ENCODE assay signal across 24 cellular contexts in the genomic region with DNA sequence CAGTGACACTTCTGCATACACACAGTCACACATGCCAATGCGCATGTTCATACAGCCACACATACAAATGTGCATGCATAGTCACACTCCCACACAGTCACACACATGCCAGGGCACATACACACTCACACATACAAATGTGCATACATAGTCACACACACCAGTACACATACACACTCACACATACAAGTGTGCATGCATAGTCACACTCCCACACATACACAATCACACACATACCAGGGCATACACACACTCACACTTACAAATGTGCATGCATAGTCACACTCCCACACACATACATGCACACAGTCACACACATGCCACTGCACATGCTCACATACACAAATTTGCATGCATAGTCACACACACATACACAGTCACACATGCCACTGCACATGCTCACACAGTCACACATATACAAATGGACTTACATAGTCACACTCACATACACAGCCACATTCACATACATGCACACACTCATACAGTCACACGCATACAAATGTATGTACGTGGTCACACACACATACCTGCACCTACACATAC.
A peak's percentile ranks its signal among the peaks of the same experiment; 100 is the strongest.
DNase-seq lines count a peak whose midpoint lies in the region; ATAC-seq and TF ChIP-seq lines count a peak whose summit lies in the region.
"Had no signal": no experiment of that assay in that cellular context is flagged by ENCODE, and none has a peak within 500 bp of the region (broad histone marks: within the 10 kb centered on the region; RNA-seq: fewer than 3 reads in every experiment).

No MANE protein-coding gene starts in this region.

- peaks cover 45% of the 10 kb centered on the region for H3K36me3 Mint-ChIP-seq in activated CD4-positive, alpha-beta T cell treated with anti-CD3 and anti-CD28 coated beads, Interleukin-2, amount 10 ng/mL, durations not matched to agents 24 days and 14 days (ENCODE audit: low read depth)
- peaks cover 31% of the 10 kb centered on the region for H3K36me3 Mint-ChIP-seq in activated CD4-positive, alpha-beta T cell treated with anti-CD3 and anti-CD28 coated beads for 36 hours (ENCODE audit: low read depth)
- peaks cover 46% of the 10 kb centered on the region for H3K36me3 Mint-ChIP-seq in activated T-helper 2 cell treated with anti-CD3 and anti-CD28 coated beads, Interferon-gamma antibody, Interleukin-2, Interleukin-4, amounts not matched to agents 10 μg/mL and 5 μg/mL and 100 μg/mL, durations not matched to agents 14 hours and 24 hours and 36 hours (ENCODE audit: low read depth)

- H3K36me3 ChIP-seq in HEK293 (ENCODE audit: control insufficient read depth in 2 of 2, insufficient read depth in 1 of 2, low read length in 2 of 2) (peaks cover 0 to 17% of the 10 kb centered on the region in 2 experiments; a peak in 1 of 3 replicates), osteoblast (ENCODE audit: insufficient read depth, low read length) (peaks cover 4% of the 10 kb centered on the region)

- H3K4me3 Mint-ChIP-seq in activated CD4-positive, alpha-beta T cell treated with anti-CD3 and anti-CD28 coated beads, Interleukin-2, amount 10 ng/mL, durations not matched to agents 24 days and 14 days = no peak overlapping the region
- H3K4me3 Mint-ChIP-seq in activated CD4-positive, alpha-beta T cell treated with anti-CD3 and anti-CD28 coated beads for 36 hours = no peak overlapping the region
- H3K4me3 Mint-ChIP-seq in activated T-helper 2 cell treated with anti-CD3 and anti-CD28 coated beads, Interferon-gamma antibody, Interleukin-2, Interleukin-4, amounts not matched to agents 10 μg/mL and 5 μg/mL and 100 μg/mL, durations not matched to agents 14 hours and 24 hours and 36 hours (ENCODE audit: low read depth) = no peak overlapping the region
- H3K4me3 Mint-ChIP-seq: GM23338 had no signal

- TF ChIP-seq CTCF in HEK293 (tag by site-specific recombination; IDR thresholded peaks at IDR 0.05) (no peak), osteoblast (IDR thresholded peaks at IDR 0.05; ENCODE audit: extremely low read depth, low read depth, low read length) (no peak)

- H3K9me3 Mint-ChIP-seq in activated CD4-positive, alpha-beta T cell treated with anti-CD3 and anti-CD28 coated beads, Interleukin-2, amount 10 ng/mL, durations not matched to agents 24 days and 14 days = no peaks in the 10 kb centered on the region
- H3K9me3 Mint-ChIP-seq in activated CD4-positive, alpha-beta T cell treated with anti-CD3 and anti-CD28 coated beads for 36 hours (ENCODE audit: low read depth) = no peaks in the 10 kb centered on the region
- no peaks in the 10 kb centered on the region for H3K9me3 Mint-ChIP-seq in activated T-helper 2 cell treated with anti-CD3 and anti-CD28 coated beads, Interferon-gamma antibody, Interleukin-2, Interleukin-4, amounts not matched to agents 10 μg/mL and 5 μg/mL and 100 μg/mL, durations not matched to agents 14 hours and 24 hours and 36 hours
- H3K9me3 Mint-ChIP-seq: GM23338 had no signal

- H3K27me3 Mint-ChIP-seq in activated CD4-positive, alpha-beta T cell treated with anti-CD3 and anti-CD28 coated beads, Interleukin-2, amount 10 ng/mL, durations not matched to agents 24 days and 14 days = no peaks in the 10 kb centered on the region
- H3K27me3 Mint-ChIP-seq in activated CD4-positive, alpha-beta T cell treated with anti-CD3 and anti-CD28 coated beads for 36 hours = no peaks in the 10 kb centered on the region
- H3K27me3 Mint-ChIP-seq in activated T-helper 2 cell treated with anti-CD3 and anti-CD28 coated beads, Interferon-gamma antibody, Interleukin-2, Interleukin-4, amounts not matched to agents 10 μg/mL and 5 μg/mL and 100 μg/mL, durations not matched to agents 14 hours and 24 hours and 36 hours (ENCODE audit: low read depth) = no peaks in the 10 kb centered on the region

- no peak for ATAC-seq in activated CD4-positive, alpha-beta T cell treated with anti-CD3 and anti-CD28 coated beads for 36 hours
- no peak for ATAC-seq in HG03469 (IDR thresholded peaks at IDR 0.05; ENCODE audit: unreplicated experiment)
- ATAC-seq: GM23338, psoas muscle had no signal

- peak overlapping the region; percentile 15 for H3K27ac Mint-ChIP-seq in activated CD4-positive, alpha-beta T cell treated with anti-CD3 and anti-CD28 coated beads, Interleukin-2, amount 10 ng/mL, durations not matched to agents 24 days and 14 days
- no peak overlapping the region for H3K27ac Mint-ChIP-seq in activated CD4-positive, alpha-beta T cell treated with anti-CD3 and anti-CD28 coated beads for 36 hours
- peak overlapping the region; percentile 24 for H3K27ac Mint-ChIP-seq in activated T-helper 2 cell treated with anti-CD3 and anti-CD28 coated beads, Interferon-gamma antibody, Interleukin-2, Interleukin-4, amounts not matched to agents 10 μg/mL and 5 μg/mL and 100 μg/mL, durations not matched to agents 14 hours and 24 hours and 36 hours
- H3K27ac Mint-ChIP-seq: GM23338 had no signal

- CTCF ChIA-PET in activated CD4-positive, alpha-beta T cell treated with anti-CD3 and anti-CD28 coated beads for 36 hours (lab: Charles Lee) = no interaction called here
- CTCF ChIA-PET in HEK293 (lab: Yijun Ruan, JAX) = no interaction called here

- no peak for DNase-seq in activated CD4-positive, alpha-beta T cell treated with anti-CD3 and anti-CD28 coated beads, Interleukin-2, amount 10 ng/mL, durations not matched to agents 24 days and 14 days
- no peak for DNase-seq in activated CD4-positive, alpha-beta T cell treated with anti-CD3 and anti-CD28 coated beads for 36 hours
- DNase-seq in activated T-helper 2 cell treated with anti-CD3 and anti-CD28 coated beads, Interferon-gamma antibody, Interleukin-2, Interleukin-4, amounts not matched to agents 10 μg/mL and 5 μg/mL and 100 μg/mL, durations not matched to agents 14 hours and 24 hours and 36 hours (ENCODE audit: low spot score) = no peak
- DNase-seq in osteoblast (ENCODE audit: insufficient read length, low spot score, missing footprints) (peak; percentile 51), UCSD-AML1 (lab: John Stamatoyannopoulos, UW; ENCODE audit: unreplicated experiment) (no peak), HPDE6-E6E7 (ENCODE audit: extremely low spot score) (no peak)
- DNase-seq: activated gamma-delta T cell; amniotic stem cell; brain microvascular endothelial cell; effector CD4-positive, alpha-beta T cell; islet precursor cell; left ventricle myocardium inferior; NCI-H1417 treated with DMSO at 0.1 percent for 48 hours; NCI-H748 treated with DMSO at 0.1 percent for 48 hours; psoas muscle; SIG-M5; upper lobe of left lung had no signal

- H3K27ac ChIP-seq in HEK293 (ENCODE audit: extremely low read depth, low read depth, low read length) = no peak overlapping the region
- no peak overlapping the region for H3K27ac ChIP-seq in osteoblast (ENCODE audit: low read depth, low read length)
- H3K27ac ChIP-seq: 22Rv1, brain microvascular endothelial cell, epithelial cell of prostate, KMS-11, left ventricle myocardium inferior, neutrophil, psoas muscle, upper lobe of left lung had no signal

- no peak overlapping the region for H3K4me2 ChIP-seq in osteoblast (ENCODE audit: insufficient read depth, low read length)
- H3K4me2 ChIP-seq: GM23338, KMS-11 had no signal

- H3K4me3 ChIP-seq in HEK293 (ENCODE audit: low read depth, low read length) (no peak overlapping the region), osteoblast (ENCODE audit: insufficient read depth, low read length) (no peak overlapping the region)
- H3K4me3 ChIP-seq: GM23338, left ventricle myocardium inferior, psoas muscle, upper lobe of left lung had no signal

- H2AFZ ChIP-seq in osteoblast (ENCODE audit: low read length) = no peak overlapping the region
- H2AFZ ChIP-seq: GM23338 had no signal

- no peaks in the 10 kb centered on the region for H3K79me2 ChIP-seq in osteoblast (ENCODE audit: insufficient read depth, low read length)

- H3K27me3 ChIP-seq in osteoblast (ENCODE audit: insufficient read depth, low read length) = no peaks in the 10 kb centered on the region
- H3K27me3 ChIP-seq: brain microvascular endothelial cell, neutrophil, upper lobe of left lung had no signal

- peaks cover 38% of the 10 kb centered on the region for H3K4me1 Mint-ChIP-seq in activated CD4-positive, alpha-beta T cell treated with anti-CD3 and anti-CD28 coated beads, Interleukin-2, amount 10 ng/mL, durations not matched to agents 24 days and 14 days
- H3K4me1 Mint-ChIP-seq in activated CD4-positive, alpha-beta T cell treated with anti-CD3 and anti-CD28 coated beads for 36 hours = peaks cover 26% of the 10 kb centered on the region
- H3K4me1 Mint-ChIP-seq in activated T-helper 2 cell treated with anti-CD3 and anti-CD28 coated beads, Interferon-gamma antibody, Interleukin-2, Interleukin-4, amounts not matched to agents 10 μg/mL and 5 μg/mL and 100 μg/mL, durations not matched to agents 14 hours and 24 hours and 36 hours (ENCODE audit: low read depth) = peaks cover 58% of the 10 kb centered on the region
- H3K4me1 Mint-ChIP-seq: GM23338 had no signal

- no peaks in the 10 kb centered on the region for H3K9me3 ChIP-seq in HEK293 (ENCODE audit: control insufficient read depth, insufficient read depth, low read depth, low read length)
- no peaks in the 10 kb centered on the region for H3K9me3 ChIP-seq in osteoblast (ENCODE audit: low read depth, low read length)
- H3K9me3 ChIP-seq: left ventricle myocardium inferior, neutrophil, psoas muscle, upper lobe of left lung had no signal

- H3K4me1 ChIP-seq in HEK293 (ENCODE audit: control insufficient read depth, insufficient read depth, low read length) (no peaks in the 10 kb centered on the region), osteoblast (ENCODE audit: insufficient read depth, low read length) (peaks cover 4% of the 10 kb centered on the region)
- H3K4me1 ChIP-seq: upper lobe of left lung had no signal

- POLR2A ChIA-PET in activated CD4-positive, alpha-beta T cell treated with anti-CD3 and anti-CD28 coated beads for 36 hours (lab: Charles Lee) = no interaction called here
- POLR2A ChIA-PET in HEK293 (lab: Yijun Ruan, JAX) = no interaction called here

- no peaks in the 10 kb centered on the region for H4K20me1 ChIP-seq in osteoblast (ENCODE audit: insufficient read depth, low read length)

- intact Hi-C loops in activated CD4-positive, alpha-beta T cell treated with anti-CD3 and anti-CD28 coated beads, Interleukin-2, amount 10 ng/mL, durations not matched to agents 24 days and 14 days (cut with micrococcal nuclease) = no loop called here
- intact Hi-C loops in activated CD4-positive, alpha-beta T cell treated with anti-CD3 and anti-CD28 coated beads for 36 hours (cut with DNase I, micrococcal nuclease) = no loop called here
- intact Hi-C loops in activated T-helper 2 cell treated with anti-CD3 and anti-CD28 coated beads, Interferon-gamma antibody, Interleukin-2, Interleukin-4, amounts not matched to agents 10 μg/mL and 5 μg/mL and 100 μg/mL, durations not matched to agents 14 hours and 24 hours and 36 hours (cut with micrococcal nuclease) = no loop called here
